1 cellular context compared by ENCODE assay signal in genomic region chr4:37815591-37815990, GRCh38.
TF ChIP-seq lines count a peak whose summit lies in the region.

No MANE protein-coding gene starts in this region.

TF ChIP-seq in K562, 482 proteins besides CTCF, POLR2A, EP300 and RAD21:
- TF ChIP-seq TGIF2 (CRISPR knock-in tag; IDR thresholded peaks at IDR 0.05) (no peak), EGR1 (conservative IDR thresholded peaks at IDR 0.05) (peak; percentile 52), HIVEP1 (CRISPR knock-in tag; IDR thresholded peaks at IDR 0.05) (no peak)
